In the genomic region with DNA sequence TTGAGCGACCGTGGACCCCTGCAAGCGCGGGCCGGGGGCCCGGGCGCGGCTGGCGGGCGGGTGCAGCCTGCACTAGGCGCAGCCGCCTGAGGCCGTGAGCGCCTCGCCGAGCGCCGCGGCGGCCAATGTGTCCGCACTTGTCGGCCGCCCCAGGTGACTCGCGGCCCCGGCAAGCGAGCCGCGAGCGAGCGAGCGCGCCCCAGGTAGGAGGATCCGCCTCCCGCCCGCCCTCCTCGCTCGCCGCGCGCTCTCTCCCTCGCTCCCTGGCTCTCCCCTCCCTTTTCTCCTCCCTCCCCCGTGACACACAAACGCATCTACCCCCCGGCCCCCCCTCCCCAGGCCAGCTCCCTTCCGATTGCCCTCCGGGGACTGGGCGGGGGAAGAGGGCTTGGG, we compare ENCODE assay signal across 8 cellular contexts. TPM values are rescaled to one million over a fixed set of nuclear protein-coding genes. Genes with fewer than 3 reads are reported as not detected.
A peak's percentile ranks its signal among the peaks of the same experiment; 100 is the strongest.
DNase-seq lines count a peak whose midpoint lies in the region; FAIRE-seq lines count a peak whose summit lies in the region.

Gene WNT7B, minus strand, starts transcription at position 160 of the 393 bp plus-strand sequence. CDS start 408 bp downstream, outside the sequence.

- H3K27me3 ChIP-seq in neuron (ENCODE audit: insufficient read depth, low read length): peaks cover 8% of the 10 kb centered on the region

- peaks cover 5% of the 10 kb centered on the region for H3K9me3 ChIP-seq in neuron (ENCODE audit: low read length)

- H3K36me3 ChIP-seq in neuron (ENCODE audit: insufficient read depth, low read length): no peaks in the 10 kb centered on the region

- H2AFZ ChIP-seq in neuron (ENCODE audit: low read depth, low read length): no peak within 1 kb of the TSS

- no peak for FAIRE-seq in GM19239 (lab: Jason Lieb, UNC)

- intact Hi-C loops in cardiac septum (cut with DNase I): no loop called here

- peaks cover 29% of the 10 kb centered on the region for H3K4me1 ChIP-seq in neuron (ENCODE audit: insufficient read depth, low read length)

- peak; percentile 23 for DNase-seq in DMS53 treated with DMSO at 0.1 percent for 48 hours (lab: John Stamatoyannopoulos, UW; ENCODE audit: unreplicated experiment)
- DNase-seq in NCI-H2029 (lab: John Stamatoyannopoulos, UW): peak; percentile 78
- DNase-seq in cerebellum (ENCODE audit: low spot score): no peak
- DNase-seq in GM19239 (ENCODE audit: insufficient read length, low spot score): no peak
- no peak for DNase-seq in cortex of kidney (lab: John Stamatoyannopoulos, UW)
- DNase-seq in midbrain (lab: John Stamatoyannopoulos, UW): no peak
- no peak for DNase-seq in cardiac septum (ENCODE audit: low spot score)

- H3K4me3 ChIP-seq in neuron (ENCODE audit: low read length): peak within 1 kb of the TSS; percentile 72

RNA-seq across cellular contexts. Expression of gene WNT7B, which starts in this region (rescaled TPM):
- total RNA-seq in cerebellum (39.7 TPM), cardiac septum (not detected)

Comparison
In these comparisons a context has a peak if more than half of its experiments do, and no peak if none do; other contexts are left out.
1. RNA of gene WNT7B (total RNA-seq): 39.7 TPM in cerebellum (single experiment); not detected in cardiac septum (single experiment); every median in the first group is over 10 times any median in the second.
2. DNase-seq: peak in DMS53 treated with DMSO at 0.1 percent for 48 hours (single experiment) and NCI-H2029 (single experiment); none in cerebellum (single experiment), GM19239 (single experiment), cortex of kidney (single experiment), midbrain (single experiment) and cardiac septum (single experiment).